In the genomic region with DNA sequence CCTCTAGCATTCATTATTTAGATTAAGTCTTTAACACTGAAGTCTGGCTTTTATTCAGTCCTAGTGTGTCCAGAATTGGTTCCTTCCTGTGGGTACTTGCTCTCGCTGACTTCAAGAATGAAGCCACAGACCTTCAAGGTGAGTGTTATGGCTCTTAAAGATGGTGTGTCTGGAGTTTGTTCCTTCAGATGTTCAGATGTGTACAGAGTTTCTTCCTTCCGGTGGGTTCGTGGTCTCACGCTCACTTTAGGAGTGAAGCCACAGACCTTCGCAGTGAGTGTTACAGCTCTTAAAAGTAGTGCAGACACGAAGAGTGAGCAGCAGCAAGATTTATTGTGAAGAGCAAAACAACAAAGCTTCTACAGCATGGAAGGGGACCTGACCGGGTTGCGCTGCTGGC, we compare ENCODE assay signal across 26 cellular contexts.
"Had no signal": no experiment of that assay in that cellular context is flagged by ENCODE, and none has a peak within 500 bp of the region (broad histone marks: within the 10 kb centered on the region; RNA-seq: fewer than 3 reads in every experiment).

No MANE protein-coding gene starts in this region.

- H3K27ac ChIP-seq: coronary artery, dorsolateral prefrontal cortex, epithelial cell of prostate, esophagus squamous epithelium, gastrocnemius medialis, heart right ventricle, left lung, lower lobe of right lung had no signal

- H3K36me3 Mint-ChIP-seq: mesothelial cell of epicardium; naive B cell; naive thymus-derived CD8-positive, alpha-beta T cell had no signal

- H3K27ac Mint-ChIP-seq: effector memory CD8-positive, alpha-beta T cell; endodermal cell; mesothelial cell of epicardium; naive B cell; naive thymus-derived CD8-positive, alpha-beta T cell had no signal

- H3K4me1 Mint-ChIP-seq: mesothelial cell of epicardium, naive B cell had no signal

- DNase-seq: dermis blood vessel endothelial cell; dorsolateral prefrontal cortex; effector CD8-positive, alpha-beta T cell; effector memory CD8-positive, alpha-beta T cell; endodermal cell; erythroblast; esophagus squamous epithelium; foreskin fibroblast; foreskin melanocyte; gastrocnemius medialis; glutamatergic neuron; head of caudate nucleus; heart right ventricle; hippocampal formation; left cardiac atrium; left lung; left ventricle myocardium superior; lower lobe of right lung; mesenchymal stem cell; mucosa of descending colon; naive B cell; naive thymus-derived CD8-positive, alpha-beta T cell had no signal

- ATAC-seq: effector memory CD8-positive, alpha-beta T cell; esophagus mucosa; gastrocnemius medialis; heart right ventricle; left cardiac atrium; left lung; left ventricle myocardium superior; lower lobe of right lung; mucosa of descending colon; naive thymus-derived CD8-positive, alpha-beta T cell had no signal

- H3K4me1 ChIP-seq: esophagus squamous epithelium, gastrocnemius medialis, heart right ventricle, left lung, lower lobe of right lung had no signal

- H3K9me3 Mint-ChIP-seq: mesothelial cell of epicardium had no signal

- H3K9me3 ChIP-seq: esophagus squamous epithelium, gastrocnemius medialis, heart right ventricle, left lung, lower lobe of right lung, mucosa of descending colon had no signal

- H3K27me3 ChIP-seq: dorsolateral prefrontal cortex, esophagus squamous epithelium, gastrocnemius medialis, heart right ventricle, left lung had no signal

- H3K27me3 Mint-ChIP-seq: effector memory CD8-positive, alpha-beta T cell; naive B cell; naive thymus-derived CD8-positive, alpha-beta T cell had no signal

- H3K36me3 ChIP-seq: esophagus squamous epithelium, gastrocnemius medialis, heart right ventricle, left lung, lower lobe of right lung had no signal

- H3K4me3 ChIP-seq: coronary artery, dorsolateral prefrontal cortex, esophagus squamous epithelium, gastrocnemius medialis, heart right ventricle, left lung, lower lobe of right lung, mucosa of descending colon had no signal

- H3K4me3 Mint-ChIP-seq: effector memory CD8-positive, alpha-beta T cell; endodermal cell; mesothelial cell of epicardium; naive B cell; naive thymus-derived CD8-positive, alpha-beta T cell had no signal
